Comparison of ENCODE assay signal across 21 cellular contexts in the genomic region with DNA sequence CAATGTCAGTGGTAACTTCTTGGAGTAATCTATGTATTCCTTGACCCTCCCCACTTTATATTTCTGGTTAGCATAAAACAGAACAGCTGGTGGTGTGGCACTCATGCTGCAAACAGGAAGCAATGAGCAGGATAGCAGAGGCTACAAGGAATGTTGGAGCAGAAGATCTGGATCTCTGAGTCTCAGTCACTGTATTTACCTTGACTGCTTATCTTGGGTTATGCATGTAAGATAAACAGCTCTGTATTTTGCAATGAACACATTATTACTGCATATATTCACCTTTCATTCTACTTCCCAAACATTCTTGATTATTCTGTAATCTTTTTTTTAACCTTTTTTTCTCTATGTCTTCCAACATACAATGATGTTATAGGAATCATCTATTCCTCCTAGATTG.
A peak's percentile ranks its signal among the peaks of the same experiment; 100 is the strongest.
DNase-seq lines count a peak whose midpoint lies in the region; ATAC-seq and TF ChIP-seq lines count a peak whose summit lies in the region.
"Had no signal": no experiment of that assay in that cellular context is flagged by ENCODE, and none has a peak within 500 bp of the region (broad histone marks: within the 10 kb centered on the region; RNA-seq: fewer than 3 reads in every experiment).

No MANE protein-coding gene starts in this region.

- H3K9me3 ChIP-seq in PC-3 (ENCODE audit: low read length): no peaks in the 10 kb centered on the region
- H3K9me3 ChIP-seq: BE2C, BLaER1 had no signal

- no peak overlapping the region for H3K27ac ChIP-seq in PC-3 (ENCODE audit: low read length)
- no peak overlapping the region for H3K27ac ChIP-seq in mesendoderm (ENCODE audit: low read depth, low read length)
- H3K27ac ChIP-seq: BLaER1 had no signal

- H3K4me2 ChIP-seq in PC-3 (ENCODE audit: low read length): no peak overlapping the region
- no peak overlapping the region for H3K4me2 ChIP-seq in mesendoderm (ENCODE audit: low read length)
- H3K4me2 ChIP-seq: BLaER1 had no signal

- no peak for TF ChIP-seq CTCF in PC-3 (conservative IDR thresholded peaks at IDR 0.05; ENCODE audit: low read depth, low read length)

- H2AFZ ChIP-seq in PC-3 (ENCODE audit: low read length): no peak overlapping the region

- H3K79me2 ChIP-seq in PC-3 (ENCODE audit: low read length) (no peaks in the 10 kb centered on the region), mesendoderm (ENCODE audit: control insufficient read depth, insufficient read depth, low read length) (no peaks in the 10 kb centered on the region)

- no peaks in the 10 kb centered on the region for H3K27me3 ChIP-seq in PC-3 (ENCODE audit: low read length)
- H3K27me3 ChIP-seq in mesendoderm (ENCODE audit: insufficient read depth, low read length, poor library complexity): no peaks in the 10 kb centered on the region
- H3K27me3 ChIP-seq: BE2C, BLaER1 had no signal

- CTCF ChIA-PET in PC-3 (lab: Charles Lee): no interaction called here

- H3K23ac ChIP-seq in mesendoderm (ENCODE audit: low read length): no peak overlapping the region

- intact Hi-C loops in PC-3 (cut with micrococcal nuclease): no loop called here

- H3K4me3 ChIP-seq in PC-3 (ENCODE audit: low read length): no peak overlapping the region
- no peak overlapping the region for H3K4me3 ChIP-seq in mesendoderm (ENCODE audit: low read length)
- H3K4me3 ChIP-seq: BLaER1 had no signal

- H3K9ac ChIP-seq in PC-3 (ENCODE audit: low read length) (no peak overlapping the region), mesendoderm (ENCODE audit: low read length) (no peak overlapping the region)
- H3K9ac ChIP-seq: BLaER1 had no signal

- H4K5ac ChIP-seq in mesendoderm (ENCODE audit: low read length): no peak overlapping the region

- BruUV-seq in PC-3 (replicated peaks; lab: Mats Ljungman, UMichigan): no TSS peak

- DNase-seq in PC-3 (peak; percentile 10), mesendoderm (peak; percentile 6), GDM1 (lab: John Stamatoyannopoulos, UW) (no peak)
- DNase-seq: 8988T; ACHN; BE2C; C1 segment of cervical spinal cord; CD4-positive, alpha-beta memory T cell; CD4-positive, CD25-positive, alpha-beta regulatory T cell; CD8-positive, alpha-beta memory T cell; COR-L47; DMS 273 treated with DMSO at 0.1 percent for 48 hours; DMS153; DMS53; DMS79; DND-41; EL; GF-D8 had no signal

- no peak overlapping the region for H2BK15ac ChIP-seq in mesendoderm (replicated peaks; ENCODE audit: low read depth)

- ATAC-seq in PC-3 (no peak), HG03135 (IDR thresholded peaks at IDR 0.05; ENCODE audit: unreplicated experiment) (no peak), HG02981 (IDR thresholded peaks at IDR 0.05; ENCODE audit: unreplicated experiment) (no peak)

- H3K36me3 ChIP-seq in PC-3 (ENCODE audit: low read depth, low read length) (no peaks in the 10 kb centered on the region), mesendoderm (ENCODE audit: control insufficient read depth, insufficient read depth, low read length) (no peaks in the 10 kb centered on the region)
- H3K36me3 ChIP-seq: BE2C, BLaER1 had no signal

- no peaks in the 10 kb centered on the region for H3K79me1 ChIP-seq in mesendoderm (ENCODE audit: low read length)

- H2BK5ac ChIP-seq in mesendoderm (ENCODE audit: low read length): no peak overlapping the region

- H2BK120ac ChIP-seq in mesendoderm (ENCODE audit: low read depth, low read length): no peak overlapping the region

- no peaks in the 10 kb centered on the region for H3K4me1 ChIP-seq in PC-3 (ENCODE audit: insufficient read depth, low read length)
- H3K4me1 ChIP-seq in mesendoderm (ENCODE audit: control insufficient read depth, low read depth, low read length): no peaks in the 10 kb centered on the region
- H3K4me1 ChIP-seq: BE2C, BLaER1 had no signal

- no peaks in the 10 kb centered on the region for H4K20me1 ChIP-seq in PC-3 (ENCODE audit: low read length)
- H4K20me1 ChIP-seq: BLaER1 had no signal

- no peak overlapping the region for H2AK5ac ChIP-seq in mesendoderm (ENCODE audit: low read length)

- POLR2A ChIA-PET in PC-3 (lab: Charles Lee; ENCODE audit: unreplicated experiment): no interaction called here

- H3K4ac ChIP-seq in mesendoderm (ENCODE audit: low read depth, low read length): no peak overlapping the region

- no peak overlapping the region for H4K8ac ChIP-seq in mesendoderm (ENCODE audit: low read depth, low read length)

- no peaks in the 10 kb centered on the region for H3F3A ChIP-seq in PC-3 (ENCODE audit: low read length, unreplicated experiment)

- no peaks in the 10 kb centered on the region for H3K9me2 ChIP-seq in PC-3 (replicated peaks; ENCODE audit: low read length)

- no peak overlapping the region for H3K56ac ChIP-seq in mesendoderm (ENCODE audit: low read length)

- no peak overlapping the region for H3K18ac ChIP-seq in mesendoderm (ENCODE audit: low read length)
